In genomic region chr3:16480861-16481569, GRCh38 we compare ENCODE assay signal across 8 cellular contexts. TPM values are rescaled to one million over a fixed set of nuclear protein-coding genes. Genes with fewer than 3 reads are reported as not detected.
DNase-seq lines count a peak whose midpoint lies in the region; ATAC-seq and TF ChIP-seq lines count a peak whose summit lies in the region.

No MANE protein-coding gene starts in this region.

- CTCF ChIA-PET in BJ (lab: Yijun Ruan, JAX) = interaction anchor here (0.8 to 1.7 kb wide), 2 partner anchors 15 to 94 kb away, joined by 3 to 4 read pairs; no protein-coding TSS in a partner anchor

- H3K9me3 ChIP-seq in iPS-20b (ENCODE audit: insufficient read depth, low read depth, low read length) = no peaks in the 10 kb centered on the region
- no peaks in the 10 kb centered on the region for H3K9me3 ChIP-seq in aorta (ENCODE audit: control insufficient read depth, low read length)

- no peak overlapping the region for H3K9ac ChIP-seq in iPS-20b (ENCODE audit: low read depth, low read length)

- ATAC-seq in GM21528 (IDR thresholded peaks at IDR 0.05; ENCODE audit: low FRiP score, unreplicated experiment) = peak; percentile 44
- peak; percentile 34 for ATAC-seq in SK-N-SH treated with all-trans-retinoic acid at 6 μM for 48 hours
- no peak for ATAC-seq in aorta (ENCODE audit: low FRiP score)
- ATAC-seq in left lobe of liver = no peak

- no peaks in the 10 kb centered on the region for H3K27me3 ChIP-seq in BJ (ENCODE audit: control insufficient read depth, insufficient read depth, low read length)
- H3K27me3 ChIP-seq in iPS-20b (ENCODE audit: insufficient read depth, low read length) = peaks cover 51% of the 10 kb centered on the region
- no peaks in the 10 kb centered on the region for H3K27me3 ChIP-seq in aorta (ENCODE audit: control insufficient read depth in 1 of 2, insufficient read depth in 2 of 2, low read length in 1 of 2)

- no peak for TF ChIP-seq CTCF in BJ (IDR thresholded peaks at IDR 0.05; ENCODE audit: insufficient read depth, low read depth, low read length)

- H3K27ac ChIP-seq in iPS-20b (ENCODE audit: low read length) (no peak overlapping the region), aorta (ENCODE audit: low read depth in 1 of 2, low read length in 2 of 2) (no peak overlapping the region)

- WGBS in aorta, 2 donors = 31 to 39% methylated on average over 5 of the region's 5 CpGs

- POLR2A ChIA-PET in BJ (lab: Charles Lee) = no interaction called here

- H3K36me3 ChIP-seq in BJ (ENCODE audit: control insufficient read depth, insufficient read depth, low read length) (no peaks in the 10 kb centered on the region), iPS-20b (ENCODE audit: insufficient read depth, low read depth, low read length) (no peaks in the 10 kb centered on the region), aorta (ENCODE audit: control insufficient read depth in 1 of 2, insufficient read depth in 2 of 2, low read length in 1 of 2) (peaks cover 4% of the 10 kb centered on the region in 2 donors)

- DNase-seq in BJ (ENCODE audit: low read depth) (peak; percentile 26), aorta (no peak), Kasumi-1 (lab: John Stamatoyannopoulos, UW) (no peak), OCI-M2 (lab: John Stamatoyannopoulos, UW; ENCODE audit: unreplicated experiment) (no peak), left lobe of liver (ENCODE audit: low spot score) (no peak)

- H3K4me1 ChIP-seq in iPS-20b (ENCODE audit: insufficient read depth, low read length) (peaks cover 37% of the 10 kb centered on the region), aorta (ENCODE audit: control insufficient read depth in 1 of 2, insufficient read depth in 2 of 2, low read length in 2 of 2) (peaks cover 0 to 4% of the 10 kb centered on the region in 2 donors)

- intact Hi-C loops in aorta (cut with DNase I) = loop anchor here in 1 of 2 donors (1.0 kb wide), 1 partner anchor 12 kb away; no protein-coding TSS in a partner anchor

- no peak overlapping the region for H3K4me3 ChIP-seq in BJ (ENCODE audit: low read depth, low read length)
- 0 out of 2 replicates have a peak overlapping the region, but pooled peaks have one; percentile 13 for H3K4me3 ChIP-seq in iPS-20b (ENCODE audit: low read length)
- H3K4me3 ChIP-seq in aorta (ENCODE audit: low read length in 2 of 2) = no peak overlapping the region

TF ChIP-seq in SK-N-SH treated with all-trans-retinoic acid at 6 μM for 48 hours, 23 proteins besides CTCF, POLR2A, EP300 and RAD21:
- TF ChIP-seq ZFP3 (CRISPR knock-in tag; IDR thresholded peaks at IDR 0.05) (0 out of 2 replicates have a peak, but pooled peaks have one; percentile 15), ISL1 (CRISPR knock-in tag; IDR thresholded peaks at IDR 0.05) (peak; percentile 98), PATZ1 (CRISPR knock-in tag; IDR thresholded peaks at IDR 0.05; ENCODE audit: borderline replicate concordance) (peak; percentile 70; the same call in 1 of the 2 replicates), CSRNP3 (CRISPR knock-in tag; IDR thresholded peaks at IDR 0.05) (0 out of 2 replicates have a peak, but pooled peaks have one; percentile 42), BACH2 (CRISPR knock-in tag; IDR thresholded peaks at IDR 0.05; ENCODE audit: borderline replicate concordance) (no peak), ARNTL (CRISPR knock-in tag; IDR thresholded peaks at IDR 0.05; ENCODE audit: borderline replicate concordance, low read depth) (no peak), TOX (CRISPR knock-in tag; IDR thresholded peaks at IDR 0.05; ENCODE audit: borderline replicate concordance) (no peak), RARB (CRISPR knock-in tag; IDR thresholded peaks at IDR 0.05) (no peak), TCF4 (CRISPR knock-in tag; IDR thresholded peaks at IDR 0.05; ENCODE audit: borderline replicate concordance) (peak; percentile 15; the same call in 1 of the 2 replicates), OSR1 (CRISPR knock-in tag; IDR thresholded peaks at IDR 0.05) (no peak), CREB5 (CRISPR knock-in tag; IDR thresholded peaks at IDR 0.05; ENCODE audit: low read depth) (0 out of 2 replicates have a peak, but pooled peaks have one; percentile 9), SNAI2 (CRISPR knock-in tag; IDR thresholded peaks at IDR 0.05) (0 out of 2 replicates have a peak, but pooled peaks have one; percentile 10), POU6F1 (CRISPR knock-in tag; IDR thresholded peaks at IDR 0.05; ENCODE audit: borderline replicate concordance, low read depth) (0 out of 2 replicates have a peak, but pooled peaks have one; percentile 14)
- TF ChIP-seq, protein P1, sequence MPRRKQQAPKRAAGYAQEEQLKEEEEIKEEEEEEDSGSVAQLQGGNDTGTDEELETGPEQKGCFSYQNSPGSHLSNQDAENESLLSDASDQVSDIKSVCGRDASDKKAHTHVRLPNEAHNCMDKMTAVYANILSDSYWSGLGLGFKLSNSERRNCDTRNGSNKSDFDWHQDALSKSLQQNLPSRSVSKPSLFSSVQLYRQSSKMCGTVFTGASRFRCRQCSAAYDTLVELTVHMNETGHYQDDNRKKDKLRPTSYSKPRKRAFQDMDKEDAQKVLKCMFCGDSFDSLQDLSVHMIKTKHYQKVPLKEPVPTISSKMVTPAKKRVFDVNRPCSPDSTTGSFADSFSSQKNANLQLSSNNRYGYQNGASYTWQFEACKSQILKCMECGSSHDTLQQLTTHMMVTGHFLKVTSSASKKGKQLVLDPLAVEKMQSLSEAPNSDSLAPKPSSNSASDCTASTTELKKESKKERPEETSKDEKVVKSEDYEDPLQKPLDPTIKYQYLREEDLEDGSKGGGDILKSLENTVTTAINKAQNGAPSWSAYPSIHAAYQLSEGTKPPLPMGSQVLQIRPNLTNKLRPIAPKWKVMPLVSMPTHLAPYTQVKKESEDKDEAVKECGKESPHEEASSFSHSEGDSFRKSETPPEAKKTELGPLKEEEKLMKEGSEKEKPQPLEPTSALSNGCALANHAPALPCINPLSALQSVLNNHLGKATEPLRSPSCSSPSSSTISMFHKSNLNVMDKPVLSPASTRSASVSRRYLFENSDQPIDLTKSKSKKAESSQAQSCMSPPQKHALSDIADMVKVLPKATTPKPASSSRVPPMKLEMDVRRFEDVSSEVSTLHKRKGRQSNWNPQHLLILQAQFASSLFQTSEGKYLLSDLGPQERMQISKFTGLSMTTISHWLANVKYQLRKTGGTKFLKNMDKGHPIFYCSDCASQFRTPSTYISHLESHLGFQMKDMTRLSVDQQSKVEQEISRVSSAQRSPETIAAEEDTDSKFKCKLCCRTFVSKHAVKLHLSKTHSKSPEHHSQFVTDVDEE (CRISPR knock-in tag; IDR thresholded peaks at IDR 0.05) = no peak
TF ChIP-seq in SK-N-SH treated with all-trans-retinoic acid at 6 μM for 48 hours: peak in this region for 8.

RNA-seq across cellular contexts. Expression of gene RFTN1, which starts 32.5 kb away (rescaled TPM):
- 42.1 and 49.0 TPM in 2 replicates for polyA plus RNA-seq in BJ (2011; rRNA removed)
- 37.1 and 45.5 TPM in 2 replicates for polyA minus RNA-seq in BJ (2011; rRNA and poly(A)+ RNA removed)
- 100 to 1,000 TPM in 1 of 2 donors, 10 to 100 TPM in 1; 87.3 to 119 TPM for total RNA-seq in aorta
- polyA plus RNA-seq in aorta = 10 to 100 TPM; 12.7 to 31.4 TPM
- total RNA-seq in left lobe of liver = 20.9 TPM

Comparison
In these comparisons a context has a peak if more than half of its experiments do, and no peak if none do; other contexts are left out.
1. ATAC-seq: peak in GM21528 (single experiment) and SK-N-SH treated with all-trans-retinoic acid at 6 μM for 48 hours (single experiment); none in aorta (single experiment) and left lobe of liver (single experiment).